In genomic region chr2:238652053-238652770, GRCh38 we compare ENCODE assay signal across 23 cellular contexts.
"Had no signal": no experiment of that assay in that cellular context is flagged by ENCODE, and none has a peak within 500 bp of the region (broad histone marks: within the 10 kb centered on the region; RNA-seq: fewer than 3 reads in every experiment).

No MANE protein-coding gene starts in this region.

- H3K27ac ChIP-seq: foreskin keratinocyte, parathyroid adenoma, sigmoid colon, testis, vagina, VCaP had no signal

- H3K4me1 Mint-ChIP-seq: activated CD4-positive, alpha-beta T cell treated with anti-CD3 and anti-CD28 coated beads, Interleukin-2, amount 10 ng/mL, durations not matched to agents 7 days and 5 days; activated naive CD8-positive, alpha-beta T cell treated with anti-CD3 and anti-CD28 coated beads, Interleukin-2, amount 10 ng/mL, durations not matched to agents 7 days and 5 days; naive thymus-derived CD4-positive, alpha-beta T cell had no signal

- H3K36me3 Mint-ChIP-seq: activated naive CD8-positive, alpha-beta T cell treated with anti-CD3 and anti-CD28 coated beads, Interleukin-2, amount 10 ng/mL, durations not matched to agents 7 days and 5 days; naive thymus-derived CD4-positive, alpha-beta T cell had no signal

- H3K9me3 Mint-ChIP-seq: activated CD4-positive, alpha-beta T cell treated with anti-CD3 and anti-CD28 coated beads, Interleukin-2, amount 10 ng/mL, durations not matched to agents 7 days and 5 days; activated CD8-positive, alpha-beta T cell treated with anti-CD3 and anti-CD28 coated beads for 36 hours; activated naive CD4-positive, alpha-beta T cell treated with anti-CD3 and anti-CD28 coated beads for 36 hours; activated naive CD8-positive, alpha-beta T cell treated with anti-CD3 and anti-CD28 coated beads, Interleukin-2, amount 10 ng/mL, durations not matched to agents 7 days and 5 days; activated T-cell treated with anti-CD3 and anti-CD28 coated beads, Interleukin-2, amount 50 U/mL, for 72 hours; naive thymus-derived CD4-positive, alpha-beta T cell had no signal

- H3K27me3 Mint-ChIP-seq: activated CD4-positive, alpha-beta T cell treated with anti-CD3 and anti-CD28 coated beads, Interleukin-2, amount 10 ng/mL, durations not matched to agents 7 days and 5 days had no signal

- H3K4me3 Mint-ChIP-seq: activated CD4-positive, alpha-beta T cell treated with anti-CD3 and anti-CD28 coated beads, Interleukin-2, amount 10 ng/mL, durations not matched to agents 7 days and 5 days; activated CD8-positive, alpha-beta T cell treated with anti-CD3 and anti-CD28 coated beads for 36 hours; activated naive CD4-positive, alpha-beta T cell treated with anti-CD3 and anti-CD28 coated beads for 36 hours; activated naive CD8-positive, alpha-beta T cell treated with anti-CD3 and anti-CD28 coated beads, Interleukin-2, amount 10 ng/mL, durations not matched to agents 7 days and 5 days; activated T-cell treated with anti-CD3 and anti-CD28 coated beads, Interleukin-2, amount 50 U/mL, for 72 hours; naive thymus-derived CD4-positive, alpha-beta T cell had no signal

- DNase-seq: activated CD4-positive, alpha-beta T cell treated with anti-CD3 and anti-CD28 coated beads, Interleukin-2, amount 10 ng/mL, durations not matched to agents 7 days and 5 days; activated CD8-positive, alpha-beta T cell treated with anti-CD3 and anti-CD28 coated beads for 36 hours; activated effector memory CD4-positive, alpha-beta T cell treated with Interleukin-2 at 50 U/mL for 16 hours; activated naive CD4-positive, alpha-beta T cell treated with anti-CD3 and anti-CD28 coated beads for 36 hours; activated naive CD8-positive, alpha-beta T cell treated with anti-CD3 and anti-CD28 coated beads, Interleukin-2, amount 10 ng/mL, durations not matched to agents 7 days and 5 days; activated T-cell treated with anti-CD3 and anti-CD28 coated beads, Interleukin-2, amount 50 U/mL, for 72 hours; amniotic stem cell; cortex of kidney; erythroblast; foreskin keratinocyte; naive thymus-derived CD4-positive, alpha-beta T cell; sigmoid colon; stimulated activated CD4-positive, alpha-beta T cell treated with anti-CD3 and anti-CD28 coated beads, Interleukin-15, amount 100 ng/mL, for 24 hours; stimulated activated CD8-positive, alpha-beta memory T cell treated with anti-CD3 and anti-CD28 coated beads, Interleukin-4, amount 100 ng/mL, for 48 hours; stimulated activated naive CD4-positive, alpha-beta T cell; testis; trophoblast cell had no signal

- H3K4me3 ChIP-seq: sigmoid colon, smooth muscle cell, testis, vagina had no signal

- H3K9me3 ChIP-seq: sigmoid colon, testis, vagina had no signal

- H3K36me3 ChIP-seq: sigmoid colon, vagina had no signal

- H3K4me1 ChIP-seq: foreskin keratinocyte, parathyroid adenoma, testis had no signal

- H3K27me3 ChIP-seq: foreskin keratinocyte, sigmoid colon, testis, vagina had no signal

- ATAC-seq: activated CD4-positive, CD25-positive, alpha-beta regulatory T cell treated with anti-CD3 and anti-CD28 coated beads, Interleukin-2, amount 50 U/mL, for 24 hours; activated CD8-positive, alpha-beta T cell treated with anti-CD3 and anti-CD28 coated beads for 36 hours; activated T-cell treated with anti-CD3 and anti-CD28 coated beads, Interleukin-2, amount 50 U/mL, for 72 hours; foreskin keratinocyte; left lobe of liver; naive thymus-derived CD4-positive, alpha-beta T cell had no signal

- H3K27ac Mint-ChIP-seq: activated CD4-positive, alpha-beta T cell treated with anti-CD3 and anti-CD28 coated beads, Interleukin-2, amount 10 ng/mL, durations not matched to agents 7 days and 5 days; activated CD8-positive, alpha-beta T cell treated with anti-CD3 and anti-CD28 coated beads for 36 hours; activated naive CD4-positive, alpha-beta T cell treated with anti-CD3 and anti-CD28 coated beads for 36 hours; activated naive CD8-positive, alpha-beta T cell treated with anti-CD3 and anti-CD28 coated beads, Interleukin-2, amount 10 ng/mL, durations not matched to agents 7 days and 5 days; activated T-cell treated with anti-CD3 and anti-CD28 coated beads, Interleukin-2, amount 50 U/mL, for 72 hours; naive thymus-derived CD4-positive, alpha-beta T cell had no signal
